ENCODE assay signal across 8 cellular contexts in genomic region chr2:127701193-127701650, GRCh38. TPM values are rescaled to one million over a fixed set of nuclear protein-coding genes. Genes with fewer than 3 reads are reported as not detected.
DNase-seq lines count a peak whose midpoint lies in the region; TF ChIP-seq lines count a peak whose summit lies in the region.

Gene SFT2D3, plus strand, starts transcription at chr2:127701497. Its CDS starts 32 bp downstream, at chr2:127701529.

- H3K36me3 ChIP-seq in H7 (replicated peaks; ENCODE audit: control insufficient read depth, insufficient read depth, low read length) = peaks cover 2% of the 10 kb centered on the region; the same call in 1 of the 2 replicates

- peak within 1 kb of the TSS; percentile 89 for H3K4me3 Mint-ChIP-seq in activated T-helper 2 cell treated with anti-CD3 and anti-CD28 coated beads, Interferon-gamma antibody, Interleukin-2, Interleukin-4, amounts not matched to agents 10 μg/mL and 5 μg/mL and 100 μg/mL, durations not matched to agents 14 hours and 24 hours and 36 hours (ENCODE audit: low read depth)
- peak within 1 kb of the TSS; percentile 92 to 96 (median 92) for H3K4me3 Mint-ChIP-seq in nephron

- H3K27me3 ChIP-seq in H7 (ENCODE audit: control insufficient read depth, insufficient read depth, low read length) = no peaks in the 10 kb centered on the region

- DNase-seq in ELR (ENCODE audit: low read depth) (peak; percentile 93), H7 (peak; percentile 95), LoVo (ENCODE audit: low spot score) (peak; percentile 96), RPMI8226 (peak; percentile 92), fibroblast of pulmonary artery (ENCODE audit: low read depth) (peak; percentile 92)
- peak; percentile 93 for DNase-seq in activated T-helper 2 cell treated with anti-CD3 and anti-CD28 coated beads, Interferon-gamma antibody, Interleukin-2, Interleukin-4, amounts not matched to agents 10 μg/mL and 5 μg/mL and 100 μg/mL, durations not matched to agents 14 hours and 24 hours and 36 hours (ENCODE audit: low spot score)
- peak; percentile 91 for DNase-seq in stimulated activated naive CD4-positive, alpha-beta T cell treated with Interleukin-2 at 50 U/mL for 16 hours (lab: John Stamatoyannopoulos, UW)

- no peaks in the 10 kb centered on the region for H3K27me3 Mint-ChIP-seq in activated T-helper 2 cell treated with anti-CD3 and anti-CD28 coated beads, Interferon-gamma antibody, Interleukin-2, Interleukin-4, amounts not matched to agents 10 μg/mL and 5 μg/mL and 100 μg/mL, durations not matched to agents 14 hours and 24 hours and 36 hours (ENCODE audit: low read depth)
- H3K27me3 Mint-ChIP-seq in nephron (ENCODE audit: low read depth) = peaks cover 4% of the 10 kb centered on the region

- H3K4me3 ChIP-seq in H7 (ENCODE audit: insufficient read depth, low read depth, low read length) (peak within 1 kb of the TSS; percentile 69), fibroblast of pulmonary artery (replicated peaks; ENCODE audit: low read depth, low read length) (peak within 1 kb of the TSS; percentile 74)

- H3K27ac Mint-ChIP-seq in activated T-helper 2 cell treated with anti-CD3 and anti-CD28 coated beads, Interferon-gamma antibody, Interleukin-2, Interleukin-4, amounts not matched to agents 10 μg/mL and 5 μg/mL and 100 μg/mL, durations not matched to agents 14 hours and 24 hours and 36 hours = peak within 1 kb of the TSS; percentile 95
- H3K27ac Mint-ChIP-seq in nephron = peak within 1 kb of the TSS; percentile 98 to 100 (median 99)

- H3K4me1 Mint-ChIP-seq in activated T-helper 2 cell treated with anti-CD3 and anti-CD28 coated beads, Interferon-gamma antibody, Interleukin-2, Interleukin-4, amounts not matched to agents 10 μg/mL and 5 μg/mL and 100 μg/mL, durations not matched to agents 14 hours and 24 hours and 36 hours (ENCODE audit: low read depth) = peaks cover 29% of the 10 kb centered on the region
- H3K4me1 Mint-ChIP-seq in nephron = peaks cover 15% of the 10 kb centered on the region

- no peak for TF ChIP-seq CTCF in fibroblast of pulmonary artery (IDR thresholded peaks at IDR 0.05; ENCODE audit: low read length, missing control alignments)
- no peak for TF ChIP-seq CTCF in nephron (IDR thresholded peaks at IDR 0.05; ENCODE audit: unreplicated experiment in 3 of 3)

- H3K36me3 Mint-ChIP-seq in activated T-helper 2 cell treated with anti-CD3 and anti-CD28 coated beads, Interferon-gamma antibody, Interleukin-2, Interleukin-4, amounts not matched to agents 10 μg/mL and 5 μg/mL and 100 μg/mL, durations not matched to agents 14 hours and 24 hours and 36 hours (ENCODE audit: low read depth) = peaks cover 36% of the 10 kb centered on the region
- peaks cover 23% of the 10 kb centered on the region for H3K36me3 Mint-ChIP-seq in nephron (ENCODE audit: low read depth)

- intact Hi-C loops in activated T-helper 2 cell treated with anti-CD3 and anti-CD28 coated beads, Interferon-gamma antibody, Interleukin-2, Interleukin-4, amounts not matched to agents 10 μg/mL and 5 μg/mL and 100 μg/mL, durations not matched to agents 14 hours and 24 hours and 36 hours (cut with micrococcal nuclease) = loop anchor here (1.0 to 10.0 kb wide), 5 partner anchors 41 to 394 kb away; partner anchors contain the start of genes IWS1, UGGT1 and WDR33

- H3K9me3 Mint-ChIP-seq in activated T-helper 2 cell treated with anti-CD3 and anti-CD28 coated beads, Interferon-gamma antibody, Interleukin-2, Interleukin-4, amounts not matched to agents 10 μg/mL and 5 μg/mL and 100 μg/mL, durations not matched to agents 14 hours and 24 hours and 36 hours = no peaks in the 10 kb centered on the region
- H3K9me3 Mint-ChIP-seq in nephron = no peaks in the 10 kb centered on the region

RNA-seq across cellular contexts. Expression of gene SFT2D3, which starts in this region (rescaled TPM):
- total RNA-seq in H7 (2014; rRNA removed; shearing (Covaris generic)) = 10.5 and 13.4 TPM in 2 replicates
- 4.5 and 5.9 TPM in 2 replicates for total RNA-seq in activated T-helper 2 cell treated with anti-CD3 and anti-CD28 coated beads, Interferon-gamma antibody, Interleukin-2, Interleukin-4, amounts not matched to agents 10 μg/mL and 5 μg/mL and 100 μg/mL, durations not matched to agents 14 hours and 24 hours and 36 hours

Comparison
In these comparisons a context has a peak if more than half of its experiments do, and no peak if none do; other contexts are left out.
1. Peak in every context shown above with its lines: DNase-seq and H3K4me3 ChIP-seq.